ENCODE assay signal across 8 cellular contexts in genomic region chr4:186190456-186191265, GRCh38. TPM values are rescaled to one million over a fixed set of nuclear protein-coding genes. Genes with fewer than 3 reads are reported as not detected.
DNase-seq lines count a peak whose midpoint lies in the region; ATAC-seq and TF ChIP-seq lines count a peak whose summit lies in the region.

No MANE protein-coding gene starts in this region.

- peak overlapping the region; percentile 92 for H3K4me3 ChIP-seq in DOHH2 (ENCODE audit: low read length)
- H3K4me3 ChIP-seq in SU-DHL-6 (ENCODE audit: insufficient read depth, low read length, poor library complexity, severe bottlenecking) = peak overlapping the region; percentile 58
- H3K4me3 ChIP-seq in astrocyte of the cerebellum (ENCODE audit: low read depth, low read length) = peak overlapping the region; percentile 85
- H3K4me3 ChIP-seq in spleen = peak overlapping the region; percentile 51 to 92 (median 81)

- H4K20me1 ChIP-seq in DOHH2 (ENCODE audit: control insufficient read depth, insufficient read depth, low read depth, low read length) (no peaks in the 10 kb centered on the region), SU-DHL-6 (ENCODE audit: low read depth, low read length) (no peaks in the 10 kb centered on the region)

- H3F3A ChIP-seq in DOHH2 (ENCODE audit: control insufficient read depth, insufficient read depth) (peaks cover 10% of the 10 kb centered on the region; the same call in 1 of the 2 replicates), SU-DHL-6 (ENCODE audit: insufficient read depth) (peaks cover 9% of the 10 kb centered on the region)

- peak overlapping the region; percentile 98 for H2AFZ ChIP-seq in SU-DHL-6 (ENCODE audit: low read depth, low read length, severe bottlenecking)

- H3K27me3 ChIP-seq in DOHH2 (ENCODE audit: control insufficient read depth, low read length) (no peaks in the 10 kb centered on the region), SU-DHL-6 (ENCODE audit: low read length) (no peaks in the 10 kb centered on the region), spleen (replicated peaks in 1 of 7) (no peaks in the 10 kb centered on the region)

- H3K9me2 ChIP-seq in DOHH2 (replicated peaks; ENCODE audit: control insufficient read depth, low read length) (no peaks in the 10 kb centered on the region), SU-DHL-6 (replicated peaks; ENCODE audit: insufficient read depth, low read length) (no peaks in the 10 kb centered on the region)

- peaks cover 21% of the 10 kb centered on the region for H3K79me2 ChIP-seq in DOHH2 (ENCODE audit: control insufficient read depth, low read length)
- no peaks in the 10 kb centered on the region for H3K79me2 ChIP-seq in SU-DHL-6 (ENCODE audit: insufficient read depth, low read length)

- intact Hi-C loops in spleen (cut with DNase I; ENCODE audit: low total_unique reads) = no loop called here

- no peaks in the 10 kb centered on the region for H3K9me3 ChIP-seq in DOHH2 (ENCODE audit: control insufficient read depth, insufficient read depth, low read length)
- no peaks in the 10 kb centered on the region for H3K9me3 ChIP-seq in SU-DHL-6 (ENCODE audit: insufficient read depth, low read length)
- no peaks in the 10 kb centered on the region for H3K9me3 ChIP-seq in spleen

- peak overlapping the region; percentile 68 for H3K9ac ChIP-seq in SU-DHL-6 (ENCODE audit: low read length)

- H3K27ac ChIP-seq in DOHH2 (ENCODE audit: low read depth, low read length) = peak overlapping the region; percentile 85
- H3K27ac ChIP-seq in SU-DHL-6 (ENCODE audit: low read depth, low read length) = peak overlapping the region; percentile 31
- peak overlapping the region; percentile 92 to 99 (median 97) for H3K27ac ChIP-seq in spleen

- H3K4me2 ChIP-seq in DOHH2 (ENCODE audit: low read length) = peak overlapping the region; percentile 95
- H3K4me2 ChIP-seq in SU-DHL-6 (ENCODE audit: low read depth, low read length, poor library complexity, severe bottlenecking) = peak overlapping the region; percentile 66

- H3K4me1 ChIP-seq in DOHH2 (ENCODE audit: control insufficient read depth, low read length) = peaks cover 34% of the 10 kb centered on the region
- peaks cover 18 to 44% (median 36%) of the 10 kb centered on the region in 6 donors for H3K4me1 ChIP-seq in spleen

- in situ Hi-C loops in astrocyte of the cerebellum (cut with HindIII; ENCODE audit: low sequenced_read_pairs) = no loop called here

- TF ChIP-seq CTCF in DOHH2 (IDR thresholded peaks at IDR 0.05; ENCODE audit: low read depth, low read length, poor library complexity, severe bottlenecking) (peak; percentile 40), GM20000 (IDR thresholded peaks at IDR 0.05; ENCODE audit: extremely low read depth, missing control alignments) (no peak), SU-DHL-6 (IDR thresholded peaks at IDR 0.05; ENCODE audit: insufficient read depth, low read length, poor library complexity, severe bottlenecking) (no peak), astrocyte of the cerebellum (IDR thresholded peaks at IDR 0.05; ENCODE audit: low read depth, low read length, missing control alignments) (peak; percentile 19), spleen (IDR thresholded peaks at IDR 0.05 in 8 of 11, conservative IDR thresholded peaks at IDR 0.05 in 3 of 11) (peak in 1 of 11 experiments; percentile 14)

- H3K36me3 ChIP-seq in DOHH2 (ENCODE audit: control insufficient read depth, low read length) (peaks cover 14% of the 10 kb centered on the region), SU-DHL-6 (ENCODE audit: low read length) (no peaks in the 10 kb centered on the region), spleen (peaks cover 0 to 13% (median 1%) of the 10 kb centered on the region in 6 donors)

- DNase-seq in GM20000 (ENCODE audit: low spot score) (peak; percentile 66), astrocyte of the cerebellum (ENCODE audit: low read depth) (no peak), iPS-NIHi7 (ENCODE audit: extremely low spot score) (peak; percentile 51), spleen (peak; percentile 92), NCI-H226 (no peak)

- ATAC-seq in HG03571 (IDR thresholded peaks at IDR 0.05; ENCODE audit: unreplicated experiment) = peak; percentile 29

- no peak for TF ChIP-seq POLR2A in spleen (IDR thresholded peaks at IDR 0.05)

- 1 to 2% (median 1%) methylated on average over 32 to 43 of the region's 43 CpGs for WGBS in spleen, 5 donors

RNA-seq across cellular contexts. Expression of gene CYP4V2, which starts 0.7 kb away (rescaled TPM):
- 10 to 100 TPM; 26.3 to 59.9 (median 41.5) TPM for total RNA-seq in spleen
- polyA plus RNA-seq in spleen = 10 to 100 TPM; 13.1 to 14.7 (median 13.3) TPM

RNA-seq across cellular contexts. Expression of gene KLKB1, which starts 36.6 kb away (rescaled TPM):
- total RNA-seq in spleen = 1 to 10 TPM in 5 of 7 donors, under 1 TPM in 2; 0.67 to 5.8 (median 1.7) TPM
- polyA plus RNA-seq in spleen = 1 to 10 TPM; 1.1 to 3.6 (median 1.3) TPM

Comparison
In these comparisons a context has a peak if more than half of its experiments do, and no peak if none do; other contexts are left out.
1. H3K27ac ChIP-seq: peak in every context shown above with its lines; median percentile 97 in spleen; 85 in DOHH2; 31 in SU-DHL-6.
2. CTCF ChIP-seq: peak in DOHH2 (single experiment) and astrocyte of the cerebellum (single experiment); none in GM20000 (single experiment) and SU-DHL-6 (single experiment).
3. DNase-seq: peak in GM20000 (single experiment), iPS-NIHi7 (single experiment) and spleen (single experiment); none in astrocyte of the cerebellum (single experiment) and NCI-H226 (single experiment).
4. Peak in every context shown above with its lines, with median percentiles within 50 percentile points of each other: H3K4me3 ChIP-seq.